ENCODE assay signal across 9 cellular contexts in genomic region chr6:106702451-106703110, GRCh38.
DNase-seq lines count a peak whose midpoint lies in the region; ATAC-seq, FAIRE-seq and TF ChIP-seq lines count a peak whose summit lies in the region.
"Had no signal": no experiment of that assay in that cellular context is flagged by ENCODE, and none has a peak within 500 bp of the region (broad histone marks: within the 10 kb centered on the region; RNA-seq: fewer than 3 reads in every experiment).

No MANE protein-coding gene starts in this region.

- H3K9ac ChIP-seq in Loucy (ENCODE audit: low read depth, low read length, poor library complexity, severe bottlenecking) (peak overlapping the region; percentile 65), endocrine pancreas (ENCODE audit: control insufficient read depth, insufficient read depth, low read length) (no peak overlapping the region)

- H3K36me3 ChIP-seq in Loucy (ENCODE audit: insufficient read depth, low read length) (no peaks in the 10 kb centered on the region), endocrine pancreas (ENCODE audit: control insufficient read depth, insufficient read depth, low read length) (no peaks in the 10 kb centered on the region), gastrocnemius medialis (no peaks in the 10 kb centered on the region)

- H3K9me2 ChIP-seq in Loucy (replicated peaks; ENCODE audit: low read depth, low read length), result no peaks in the 10 kb centered on the region

- H3K27me3 ChIP-seq in Loucy (ENCODE audit: insufficient read depth, low read length, poor library complexity, severe bottlenecking) (no peaks in the 10 kb centered on the region), endocrine pancreas (ENCODE audit: control insufficient read depth, insufficient read depth, low read length) (no peaks in the 10 kb centered on the region), gastrocnemius medialis (no peaks in the 10 kb centered on the region)

- peaks cover 6% of the 10 kb centered on the region for H3K9me3 Mint-ChIP-seq in activated T-cell treated with anti-CD3 and anti-CD28 coated beads, Interleukin-2, amount 50 U/mL, for 4 hours

- no peak overlapping the region for H3K4me3 Mint-ChIP-seq in activated T-cell treated with anti-CD3 and anti-CD28 coated beads, Interleukin-2, amount 50 U/mL, for 4 hours

- intact Hi-C loops in gastrocnemius medialis (cut with DNase I; ENCODE audit: low total_unique reads), result no loop called here

- H3K79me2 ChIP-seq in Loucy (ENCODE audit: insufficient read depth, low read length), result no peaks in the 10 kb centered on the region

- no peak overlapping the region for H3K27ac ChIP-seq in gastrocnemius medialis

- peak; percentile 95 for ATAC-seq in GM21737 (IDR thresholded peaks at IDR 0.05; ENCODE audit: unreplicated experiment)
- no peak for ATAC-seq in gastrocnemius medialis
- no peak for ATAC-seq in activated T-cell treated with anti-CD3 and anti-CD28 coated beads, Interleukin-2, amount 50 U/mL, for 4 hours

- peaks cover 10% of the 10 kb centered on the region; the same call in 1 of the 2 replicates for H3F3A ChIP-seq in Loucy (ENCODE audit: low read depth)

- DNase-seq in GM12891 (ENCODE audit: insufficient read length, low spot score) (peak; percentile 42), gastrocnemius medialis (no peak), islet precursor cell (no peak)
- DNase-seq in stimulated activated CD4-positive, alpha-beta T cell treated with anti-CD3 and anti-CD28 coated beads, Interleukin-4, amount 100 ng/mL, for 24 hours, result no peak
- no peak for DNase-seq in activated T-cell treated with anti-CD3 and anti-CD28 coated beads, Interleukin-2, amount 50 U/mL, for 4 hours

- TF ChIP-seq CTCF in Loucy (conservative IDR thresholded peaks at IDR 0.05; ENCODE audit: low read length) (no peak), gastrocnemius medialis (IDR thresholded peaks at IDR 0.05 in 4 of 5, conservative IDR thresholded peaks at IDR 0.05 in 1 of 5) (no peak)

- peak overlapping the region; percentile 75 for H3K4me2 ChIP-seq in Loucy (ENCODE audit: low read depth, low read length, poor library complexity, severe bottlenecking)

- H3K27me3 Mint-ChIP-seq in activated T-cell treated with anti-CD3 and anti-CD28 coated beads, Interleukin-2, amount 50 U/mL, for 4 hours (ENCODE audit: low read depth), result peaks cover 22% of the 10 kb centered on the region

- in situ Hi-C loops in gastrocnemius medialis (cut with MboI; ENCODE audit: low sequenced_read_pairs in 4 of 4), result no loop called here

- TF ChIP-seq POLR2A in GM12891 (IDR thresholded peaks at IDR 0.05; ENCODE audit: low read depth, low read length), result no peak
- TF ChIP-seq POLR2A in gastrocnemius medialis (IDR thresholded peaks at IDR 0.05), result no peak

- no peaks in the 10 kb centered on the region for H3K4me1 Mint-ChIP-seq in activated T-cell treated with anti-CD3 and anti-CD28 coated beads, Interleukin-2, amount 50 U/mL, for 4 hours (ENCODE audit: low read depth)

- FAIRE-seq in GM12891 (lab: Jason Lieb, UNC), result peak; percentile 97
- FAIRE-seq: H1 had no signal

- H3K4me3 ChIP-seq in Loucy (ENCODE audit: low read length, poor library complexity, severe bottlenecking) (peak overlapping the region; percentile 68), endocrine pancreas (ENCODE audit: control insufficient read depth, insufficient read depth, low read length) (peak overlapping the region; percentile 15), gastrocnemius medialis (no peak overlapping the region)

- no peaks in the 10 kb centered on the region for H3K36me3 Mint-ChIP-seq in activated T-cell treated with anti-CD3 and anti-CD28 coated beads, Interleukin-2, amount 50 U/mL, for 4 hours (ENCODE audit: insufficient read depth)

- H3K4me1 ChIP-seq in Loucy (ENCODE audit: insufficient read depth, low read length, poor library complexity, severe bottlenecking) (peaks cover 40% of the 10 kb centered on the region), endocrine pancreas (ENCODE audit: control insufficient read depth, insufficient read depth, low read length) (peaks cover 3% of the 10 kb centered on the region), gastrocnemius medialis (no peaks in the 10 kb centered on the region)

- H3K9me3 ChIP-seq in Loucy (ENCODE audit: insufficient read depth, low read depth, low read length) (0 out of 2 replicates have a peak, but pooled peaks cover 7% of the 10 kb centered on the region), endocrine pancreas (ENCODE audit: control insufficient read depth, low read length) (no peaks in the 10 kb centered on the region), gastrocnemius medialis (no peaks in the 10 kb centered on the region)

- peak overlapping the region; percentile 86 for H2AFZ ChIP-seq in Loucy (ENCODE audit: low read length)

- H4K20me1 ChIP-seq in Loucy (ENCODE audit: insufficient read depth, low read length, poor library complexity, severe bottlenecking), result no peaks in the 10 kb centered on the region

TF ChIP-seq in GM12891, 5 proteins besides CTCF, POLR2A, EP300 and RAD21:
- TF ChIP-seq POLR2AphosphoS5 (IDR thresholded peaks at IDR 0.05; ENCODE audit: low read depth, low read length), result no peak
- peak; percentile 77; the same call in 1 of the 2 replicates for TF ChIP-seq TAF1 (IDR thresholded peaks at IDR 0.05; ENCODE audit: low read depth, low read length)
- peak; percentile 99 for TF ChIP-seq PAX5 (IDR thresholded peaks at IDR 0.05; ENCODE audit: insufficient read depth, low read length, severe bottlenecking)
- TF ChIP-seq POU2F2 (IDR thresholded peaks at IDR 0.05; ENCODE audit: low read depth, low read length), result no peak

Comparison
In these comparisons a context has a peak if more than half of its experiments do, and no peak if none do; other contexts are left out.
1. H3K4me3 ChIP-seq: peak in Loucy (single experiment) and endocrine pancreas (single experiment); none in gastrocnemius medialis (0 of 4).